15 cellular contexts compared by ENCODE assay signal in genomic region chr22:20425821-20426615, GRCh38. TPM values are rescaled to one million over a fixed set of nuclear protein-coding genes. Genes with fewer than 3 reads are reported as not detected.
DNase-seq lines count a peak whose midpoint lies in the region; ATAC-seq and TF ChIP-seq lines count a peak whose summit lies in the region.
"Had no signal": no experiment of that assay in that cellular context is flagged by ENCODE, and none has a peak within 500 bp of the region (broad histone marks: within the 10 kb centered on the region; RNA-seq: fewer than 3 reads in every experiment).

No MANE protein-coding gene starts in this region.

- H3K4me3 Mint-ChIP-seq in T-cell (peak overlapping the region; percentile 25 to 60 (median 42)), glutamatergic neuron (ENCODE audit: unreplicated experiment) (no peak overlapping the region)
- H3K4me3 Mint-ChIP-seq: activated CD4-positive, alpha-beta memory T cell treated with anti-CD3 and anti-CD28 coated beads for 36 hours; mesothelial cell of epicardium had no signal

- no peak overlapping the region for H3K27ac Mint-ChIP-seq in T-cell
- H3K27ac Mint-ChIP-seq in glutamatergic neuron (ENCODE audit: unreplicated experiment): no peak overlapping the region
- H3K27ac Mint-ChIP-seq: activated CD4-positive, alpha-beta memory T cell treated with anti-CD3 and anti-CD28 coated beads for 36 hours; immature natural killer cell; mesothelial cell of epicardium had no signal

- H3K27me3 ChIP-seq in testis: no peaks in the 10 kb centered on the region

- peaks cover 0 to 30% of the 10 kb centered on the region in 2 donors for H3K27me3 Mint-ChIP-seq in T-cell
- peaks cover 14% of the 10 kb centered on the region for H3K27me3 Mint-ChIP-seq in glutamatergic neuron (ENCODE audit: unreplicated experiment)

- H3K9me3 ChIP-seq in testis: no peaks in the 10 kb centered on the region

- CTCF ChIA-PET in T-cell (lab: Charles Lee): no interaction called here

- peaks cover 25% of the 10 kb centered on the region for H3K4me1 ChIP-seq in testis

- no peak for TF ChIP-seq POLR2A in testis (IDR thresholded peaks at IDR 0.05)

- intact Hi-C loops in left ventricle myocardium superior (cut with micrococcal nuclease): no loop called here
- intact Hi-C loops in Right ventricle myocardium inferior (cut with DNase I): no loop called here
- intact Hi-C loops in testis (cut with DNase I; ENCODE audit: low total_unique reads): loop anchor here (10.0 kb wide), 1 partner anchor 69 kb away; the partner anchor contains the start of gene KLHL22

- H3K9me3 Mint-ChIP-seq in T-cell (no peaks in the 10 kb centered on the region), glutamatergic neuron (ENCODE audit: unreplicated experiment) (peaks cover 5% of the 10 kb centered on the region)
- H3K9me3 Mint-ChIP-seq: activated CD4-positive, alpha-beta memory T cell treated with anti-CD3 and anti-CD28 coated beads for 36 hours; IgD-negative memory B cell; immature natural killer cell; mesothelial cell of epicardium had no signal

- no peak for ATAC-seq in left ventricle myocardium superior
- ATAC-seq in Right ventricle myocardium inferior: no peak
- no peak for ATAC-seq in T-cell (replicated peaks in 1 of 4)
- ATAC-seq in GM19035 (IDR thresholded peaks at IDR 0.05; ENCODE audit: unreplicated experiment): no peak
- ATAC-seq: PC-3 had no signal

- POLR2A ChIA-PET in T-cell (lab: Charles Lee): no interaction called here

- no peak overlapping the region for H3K27ac ChIP-seq in testis
- H3K27ac ChIP-seq: SK-N-MC had no signal

- peak overlapping the region; percentile 31 to 42 for H3K4me3 ChIP-seq in testis
- H3K4me3 ChIP-seq: SK-N-MC had no signal

- H3K4me1 Mint-ChIP-seq in T-cell (peaks cover 16 to 28% (median 23%) of the 10 kb centered on the region in 3 donors), glutamatergic neuron (ENCODE audit: low read depth, unreplicated experiment) (peaks cover 2% of the 10 kb centered on the region)

- 69 to 83% methylated on average over 35 to 72 of the region's 72 CpGs for WGBS in testis, 2 donors

- DNase-seq in left ventricle myocardium superior (peak; percentile 37), Right ventricle myocardium inferior (ENCODE audit: missing footprints) (no peak), T-cell (peak in 1 of 34 experiments; percentile 10), glutamatergic neuron (peak; percentile 26), testis (no peak), NCI-H345 (lab: John Stamatoyannopoulos, UW) (no peak), GM20000 (ENCODE audit: low spot score) (no peak)
- DNase-seq: activated CD4-positive, alpha-beta memory T cell treated with anti-CD3 and anti-CD28 coated beads for 36 hours; immature natural killer cell; NCI-H2107; PC-3 had no signal

- H3K36me3 ChIP-seq in testis (ENCODE audit: low read depth, missing control alignments): no peaks in the 10 kb centered on the region

- no peaks in the 10 kb centered on the region for H3K36me3 Mint-ChIP-seq in T-cell
- H3K36me3 Mint-ChIP-seq in glutamatergic neuron (ENCODE audit: unreplicated experiment): peaks cover 4% of the 10 kb centered on the region
- H3K36me3 Mint-ChIP-seq: activated CD4-positive, alpha-beta memory T cell treated with anti-CD3 and anti-CD28 coated beads for 36 hours; immature natural killer cell had no signal

- TF ChIP-seq CTCF in glutamatergic neuron (IDR thresholded peaks at IDR 0.05; ENCODE audit: partially characterized antibody, unreplicated experiment) (no peak), testis (IDR thresholded peaks at IDR 0.05) (no peak), GM20000 (IDR thresholded peaks at IDR 0.05; ENCODE audit: extremely low read depth, missing control alignments) (no peak)

RNA-seq across cellular contexts. Expression of gene SCARF2, which starts 11.6 kb away (rescaled TPM):
- 2.7 TPM for total RNA-seq in left ventricle myocardium superior
- total RNA-seq in Right ventricle myocardium inferior: 3.0 TPM
- 1 to 10 TPM; 1.6 to 3.1 (median 2.9) TPM for total RNA-seq in T-cell
- 3.4 TPM for total RNA-seq in glutamatergic neuron (ENCODE audit: unreplicated experiment)
- 10 to 100 TPM; 10.4 to 12.3 TPM for total RNA-seq in testis
- 3.3 TPM for polyA plus RNA-seq in testis (ENCODE audit: insufficient read depth, low read depth, low replicate concordance)

RNA-seq across cellular contexts. Expression of gene ZNF74, which starts 32.1 kb away (rescaled TPM):
- 4.9 TPM for total RNA-seq in left ventricle myocardium superior
- 6.3 TPM for total RNA-seq in Right ventricle myocardium inferior
- 10 to 100 TPM in 3 of 5 donors, 1 to 10 TPM in 2; 6.8 to 19.7 (median 17.3) TPM for total RNA-seq in T-cell
- 50.3 TPM for total RNA-seq in glutamatergic neuron (ENCODE audit: unreplicated experiment)
- total RNA-seq in testis: 10 to 100 TPM in 1 of 2 donors, 1 to 10 TPM in 1; 6.5 to 11.8 TPM
- polyA plus RNA-seq in testis (ENCODE audit: insufficient read depth, low read depth, low replicate concordance): 4.1 TPM

Comparison
In these comparisons a context has a peak if more than half of its experiments do, and no peak if none do; other contexts are left out.
1. DNase-seq: peak in left ventricle myocardium superior (single experiment) and glutamatergic neuron (single experiment); none in Right ventricle myocardium inferior (single experiment), testis (single experiment), NCI-H345 (single experiment) and GM20000 (single experiment).